Comparison of ENCODE assay signal across 17 cellular contexts in the genomic region with DNA sequence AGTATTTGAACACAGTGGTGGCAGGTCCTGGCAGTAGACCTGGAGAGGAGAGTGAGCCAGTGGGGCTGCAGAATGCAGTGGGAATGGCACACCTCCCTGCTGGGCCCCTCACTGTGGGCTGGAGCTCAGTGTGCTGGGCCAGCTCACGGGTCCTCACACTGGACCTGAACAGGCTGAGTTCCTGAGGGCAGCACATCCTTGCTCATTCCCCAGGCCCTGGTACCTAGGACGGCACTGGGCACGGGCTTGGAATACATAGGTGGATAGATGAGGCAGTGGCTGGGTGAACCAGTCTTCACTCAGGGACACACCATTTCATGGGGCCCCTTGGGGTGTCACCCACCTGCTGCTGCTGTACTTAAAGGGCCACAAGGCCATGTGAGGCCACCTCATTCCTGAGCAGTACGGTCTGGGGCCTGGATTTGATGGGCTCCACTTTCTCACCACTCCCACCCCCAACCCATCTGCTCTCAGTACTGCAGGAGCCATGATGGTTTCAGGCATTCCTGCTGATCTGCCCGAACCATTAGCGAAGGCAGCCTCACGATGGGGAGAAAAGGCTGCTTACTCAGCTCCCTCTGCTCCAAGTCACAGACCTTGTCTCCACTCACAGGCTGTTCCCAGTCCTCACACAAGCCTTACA. TPM values are rescaled to one million over a fixed set of nuclear protein-coding genes. Genes with fewer than 3 reads are reported as not detected.
A peak's percentile ranks its signal among the peaks of the same experiment; 100 is the strongest.
DNase-seq lines count a peak whose midpoint lies in the region; ATAC-seq and TF ChIP-seq lines count a peak whose summit lies in the region.
"Had no signal": no experiment of that assay in that cellular context is flagged by ENCODE, and none has a peak within 500 bp of the region (broad histone marks: within the 10 kb centered on the region; RNA-seq: fewer than 3 reads in every experiment).

No MANE protein-coding gene starts in this region.

- H3K36me3 Mint-ChIP-seq in nephron (ENCODE audit: low read depth) = peaks cover 28% of the 10 kb centered on the region

- H3K27me3 Mint-ChIP-seq in nephron (ENCODE audit: low read depth) = no peaks in the 10 kb centered on the region

- WGBS in adrenal gland, 4 donors = 45 to 66% (median 54%) methylated on average over 6 to 7 of the region's 7 CpGs

- H3K36me3 ChIP-seq in BE2C = no peaks in the 10 kb centered on the region; the same call in 1 of the 2 replicates
- peaks cover 20% of the 10 kb centered on the region for H3K36me3 ChIP-seq in HUES6 (ENCODE audit: control insufficient read depth, insufficient read depth, low read length)
- peaks cover 0 to 10% of the 10 kb centered on the region in 2 donors for H3K36me3 ChIP-seq in adrenal gland (replicated peaks in 1 of 2)

- H3K9me3 ChIP-seq in BE2C (no peaks in the 10 kb centered on the region), HUES6 (ENCODE audit: control insufficient read depth, insufficient read depth, low read depth, low read length) (no peaks in the 10 kb centered on the region), adrenal gland (replicated peaks in 1 of 3) (no peaks in the 10 kb centered on the region)
- H3K9me3 ChIP-seq: tibial artery had no signal

- TF ChIP-seq POLR2A in adrenal gland (IDR thresholded peaks at IDR 0.05) = peak in 1 of 2 donors; percentile 1

- intact Hi-C loops in adrenal gland (cut with DNase I) = no loop called here

- TF ChIP-seq CTCF in BE2C (IDR thresholded peaks at IDR 0.05; ENCODE audit: low read depth, low read length) (no peak), adrenal gland (IDR thresholded peaks at IDR 0.05) (no peak), nephron (IDR thresholded peaks at IDR 0.05; ENCODE audit: unreplicated experiment in 3 of 3) (no peak)

- no peak for DNase-seq in BE2C
- peak in 1 of 7 donors; percentile 48 for DNase-seq in adrenal gland
- no peak for DNase-seq in COLO668 (lab: John Stamatoyannopoulos, UW; ENCODE audit: unreplicated experiment)
- no peak for DNase-seq in AG08395 (ENCODE audit: low spot score)
- DNase-seq: activated CD4-positive, alpha-beta T cell treated with anti-CD3 and anti-CD28 coated beads, Interleukin-2, amount 10 ng/mL, durations not matched to agents 24 days and 14 days; activated T-cell treated with anti-CD3 and anti-CD28 coated beads for 4 hours; Calu3; NCI-H1930; PC-9; stimulated activated CD4-positive, alpha-beta T cell treated with anti-CD3 and anti-CD28 coated beads, Interleukin-4, amount 100 ng/mL, for 4 hours; stimulated activated CD8-positive, alpha-beta memory T cell treated with anti-CD3 and anti-CD28 coated beads, Interleukin-4, amount 100 ng/mL, for 48 hours had no signal

- H3K4me3 ChIP-seq in BE2C (ENCODE audit: low read depth, low read length) (peak overlapping the region; percentile 53), HUES6 (ENCODE audit: low read depth, low read length) (peak overlapping the region; percentile 30; the same call in 1 of the 2 replicates), adrenal gland (no peak overlapping the region)
- H3K4me3 ChIP-seq: PC-9, tibial artery had no signal

- H3K4me1 Mint-ChIP-seq in nephron = peaks cover 25% of the 10 kb centered on the region

- peaks cover 4% of the 10 kb centered on the region; the same call in 1 of the 2 replicates for H3K4me1 ChIP-seq in BE2C
- H3K4me1 ChIP-seq in HUES6 (ENCODE audit: control insufficient read depth, insufficient read depth, low read length) = peaks cover 32% of the 10 kb centered on the region
- H3K4me1 ChIP-seq in adrenal gland (replicated peaks in 1 of 2) = peaks cover 16 to 29% of the 10 kb centered on the region in 2 donors

- no peaks in the 10 kb centered on the region for H3K9me3 Mint-ChIP-seq in nephron
- H3K9me3 Mint-ChIP-seq: activated CD4-positive, alpha-beta T cell treated with anti-CD3 and anti-CD28 coated beads, Interleukin-2, amount 10 ng/mL, durations not matched to agents 24 days and 14 days had no signal

- H3K4me3 Mint-ChIP-seq in nephron = no peak overlapping the region
- H3K4me3 Mint-ChIP-seq: activated CD4-positive, alpha-beta T cell treated with anti-CD3 and anti-CD28 coated beads, Interleukin-2, amount 10 ng/mL, durations not matched to agents 24 days and 14 days had no signal

- H3K9ac ChIP-seq in HUES6 (ENCODE audit: low read length) = peak overlapping the region; percentile 42

- H3K27ac Mint-ChIP-seq in nephron = peak overlapping the region in 2 of 3 experiments; percentile 36 to 61
- H3K27ac Mint-ChIP-seq: activated CD4-positive, alpha-beta T cell treated with anti-CD3 and anti-CD28 coated beads, Interleukin-2, amount 10 ng/mL, durations not matched to agents 24 days and 14 days had no signal

- ATAC-seq in GM19397 (IDR thresholded peaks at IDR 0.05; ENCODE audit: unreplicated experiment) = no peak
- no peak for ATAC-seq in GM18907 (IDR thresholded peaks at IDR 0.05; ENCODE audit: unreplicated experiment)
- ATAC-seq: SK-N-SH treated with all-trans-retinoic acid at 6 μM for 48 hours had no signal

- no peak overlapping the region for H3K27ac ChIP-seq in HUES6 (ENCODE audit: low read depth, low read length)
- H3K27ac ChIP-seq in adrenal gland = peak overlapping the region in 4 of 5 donors; percentile 48 to 86 (median 70)
- H3K27ac ChIP-seq: PC-9, tibial artery had no signal

- no peaks in the 10 kb centered on the region for H3K27me3 ChIP-seq in BE2C
- no peaks in the 10 kb centered on the region for H3K27me3 ChIP-seq in HUES6 (ENCODE audit: control insufficient read depth, insufficient read depth, low read length)
- H3K27me3 ChIP-seq in adrenal gland = no peaks in the 10 kb centered on the region
- H3K27me3 ChIP-seq: tibial artery had no signal

RNA-seq across cellular contexts. Expression of a gene that starts 4.2 kb away (rescaled TPM):
- 22.9 TPM for polyA plus RNA-seq in BE2C (2012; ENCODE audit: insufficient read depth, insufficient read length, low read depth)
- 10 to 100 TPM in 5 of 8 donors, 1 to 10 TPM in 3; 3.8 to 16.4 (median 12.2) TPM for total RNA-seq in adrenal gland
- 10 to 100 TPM in 1 of 3 donors, 1 to 10 TPM in 2; 3.9 to 14.4 (median 7.4) TPM for polyA plus RNA-seq in adrenal gland

Comparison
In these comparisons a context has a peak if more than half of its experiments do, and no peak if none do; other contexts are left out.
1. H3K4me3 ChIP-seq: peak in BE2C (single experiment) and HUES6 (single experiment); none in adrenal gland (0 of 4).